In the genomic region with DNA sequence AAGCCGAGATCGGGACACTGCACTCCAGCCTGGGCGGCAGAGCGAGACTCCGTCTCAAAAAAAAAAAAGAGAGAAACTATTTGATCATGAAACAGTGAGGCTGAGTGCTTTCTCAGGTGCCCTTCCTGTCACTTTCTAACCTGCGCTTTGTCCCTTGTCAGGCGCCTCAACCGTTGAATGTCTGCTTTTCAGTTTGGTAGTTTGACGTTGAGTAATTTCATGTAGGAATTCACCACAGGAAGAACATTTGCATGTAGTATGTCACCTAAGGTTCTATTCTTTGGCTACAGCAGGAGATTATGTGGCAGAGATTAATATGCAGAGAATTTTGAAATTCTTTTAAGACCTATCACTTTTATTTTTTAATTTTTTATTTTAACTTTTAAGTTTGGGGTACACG, we compare ENCODE assay signal across 18 cellular contexts.
"Had no signal": no experiment of that assay in that cellular context is flagged by ENCODE, and none has a peak within 500 bp of the region (broad histone marks: within the 10 kb centered on the region; RNA-seq: fewer than 3 reads in every experiment).

No MANE protein-coding gene starts in this region.

- H3K4me3 ChIP-seq: ascending aorta, lung, mucosa of descending colon, pancreas, stomach, thoracic aorta had no signal

- H3K4me3 Mint-ChIP-seq: activated CD4-positive, alpha-beta memory T cell treated with anti-CD3 and anti-CD28 coated beads, Interleukin-2, amount 10 ng/mL, durations not matched to agents 7 days and 5 days; activated naive CD4-positive, alpha-beta T cell treated with anti-CD3 and anti-CD28 coated beads, Interleukin-2, amount 10 ng/mL, durations not matched to agents 7 days and 5 days; activated T-cell treated with anti-CD3 and anti-CD28 coated beads, Interleukin-2, amount 50 U/mL, for 24 hours; effector memory CD8-positive, alpha-beta T cell; immature natural killer cell; naive thymus-derived CD4-positive, alpha-beta T cell; WTC11 had no signal

- ATAC-seq: effector memory CD8-positive, alpha-beta T cell; heart left ventricle; mucosa of descending colon; naive thymus-derived CD4-positive, alpha-beta T cell; pancreas; WTC11 had no signal

- H3K27me3 ChIP-seq: ascending aorta, heart left ventricle, pancreas, stomach had no signal

- H3K4me1 Mint-ChIP-seq: activated naive CD4-positive, alpha-beta T cell treated with anti-CD3 and anti-CD28 coated beads, Interleukin-2, amount 10 ng/mL, durations not matched to agents 7 days and 5 days had no signal

- H3K27ac Mint-ChIP-seq: activated CD4-positive, alpha-beta memory T cell treated with anti-CD3 and anti-CD28 coated beads, Interleukin-2, amount 10 ng/mL, durations not matched to agents 7 days and 5 days; activated naive CD4-positive, alpha-beta T cell treated with anti-CD3 and anti-CD28 coated beads, Interleukin-2, amount 10 ng/mL, durations not matched to agents 7 days and 5 days; activated T-cell treated with anti-CD3 and anti-CD28 coated beads, Interleukin-2, amount 50 U/mL, for 24 hours; immature natural killer cell had no signal

- H3K9me3 ChIP-seq: ascending aorta, heart left ventricle, mucosa of descending colon, pancreas, stomach, thoracic aorta had no signal

- DNase-seq: activated CD4-positive, alpha-beta memory T cell treated with anti-CD3 and anti-CD28 coated beads, Interleukin-2, amount 10 ng/mL, durations not matched to agents 7 days and 5 days; activated CD4-positive, alpha-beta T cell treated with anti-CD3 and anti-CD28 coated beads for 4 hours; activated naive CD4-positive, alpha-beta T cell treated with anti-CD3 and anti-CD28 coated beads, Interleukin-2, amount 10 ng/mL, durations not matched to agents 7 days and 5 days; activated T-cell treated with anti-CD3 and anti-CD28 coated beads, Interleukin-2, amount 50 U/mL, for 24 hours; dermis blood vessel endothelial cell; effector memory CD8-positive, alpha-beta T cell; immature natural killer cell; mucosa of descending colon; naive thymus-derived CD4-positive, alpha-beta T cell; pancreas; stimulated activated CD4-positive, alpha-beta T cell treated with anti-CD3 and anti-CD28 coated beads, Interleukin-1b, Interleukin-23, amount 100 ng/mL, for 48 hours; stomach had no signal

- H3K27me3 Mint-ChIP-seq: activated CD4-positive, alpha-beta memory T cell treated with anti-CD3 and anti-CD28 coated beads, Interleukin-2, amount 10 ng/mL, durations not matched to agents 7 days and 5 days; activated naive CD4-positive, alpha-beta T cell treated with anti-CD3 and anti-CD28 coated beads, Interleukin-2, amount 10 ng/mL, durations not matched to agents 7 days and 5 days; activated T-cell treated with anti-CD3 and anti-CD28 coated beads, Interleukin-2, amount 50 U/mL, for 24 hours; effector memory CD8-positive, alpha-beta T cell; naive thymus-derived CD4-positive, alpha-beta T cell had no signal

- H3K4me1 ChIP-seq: ascending aorta had no signal

- H3K9me3 Mint-ChIP-seq: activated CD4-positive, alpha-beta memory T cell treated with anti-CD3 and anti-CD28 coated beads, Interleukin-2, amount 10 ng/mL, durations not matched to agents 7 days and 5 days; activated naive CD4-positive, alpha-beta T cell treated with anti-CD3 and anti-CD28 coated beads, Interleukin-2, amount 10 ng/mL, durations not matched to agents 7 days and 5 days; activated T-cell treated with anti-CD3 and anti-CD28 coated beads, Interleukin-2, amount 50 U/mL, for 24 hours; effector memory CD8-positive, alpha-beta T cell; immature natural killer cell; WTC11 had no signal

- H3K27ac ChIP-seq: epithelial cell of prostate had no signal
